In genomic region chr1:12197483-12197880, GRCh38 we compare ENCODE assay signal across 2 cellular contexts.
TF ChIP-seq lines count a peak whose summit lies in the region.

No MANE protein-coding gene starts in this region.

TF ChIP-seq in HEK293, 187 proteins besides CTCF, POLR2A, EP300 and RAD21:
- peak; percentile 69; the same call in 1 of the 2 replicates for TF ChIP-seq ZNF394 (tag by site-specific recombination; IDR thresholded peaks at IDR 0.05; ENCODE audit: borderline replicate concordance)
- no peak for TF ChIP-seq AEBP2 (tag by site-specific recombination; IDR thresholded peaks at IDR 0.05; ENCODE audit: borderline replicate concordance)

TF ChIP-seq in K562, 482 proteins besides CTCF, POLR2A, EP300 and RAD21:
- TF ChIP-seq ZNF232 (CRISPR knock-in tag; IDR thresholded peaks at IDR 0.05) (no peak), ZNF133 (CRISPR knock-in tag; IDR thresholded peaks at IDR 0.05) (no peak), ATF2 (CRISPR knock-in tag; IDR thresholded peaks at IDR 0.05) (no peak), RBM25 (IDR thresholded peaks at IDR 0.05; ENCODE audit: low read depth, low read length, severe bottlenecking) (peak; percentile 39), TSC22D4 (tag; IDR thresholded peaks at IDR 0.05) (no peak)
